Comparison of ENCODE assay signal across 8 cellular contexts in genomic region chr14:102795060-102795925, GRCh38. TPM values are rescaled to one million over a fixed set of nuclear protein-coding genes. Genes with fewer than 3 reads are reported as not detected.
DNase-seq lines count a peak whose midpoint lies in the region; ATAC-seq and TF ChIP-seq lines count a peak whose summit lies in the region.

No MANE protein-coding gene starts in this region.

- H3K27me3 ChIP-seq in SJSA1 (replicated peaks) = no peaks in the 10 kb centered on the region

- no peaks in the 10 kb centered on the region for H3K36me3 Mint-ChIP-seq in natural killer cell

- H3K27me3 Mint-ChIP-seq in natural killer cell (ENCODE audit: low read depth in 2 of 2) = no peaks in the 10 kb centered on the region

- peaks cover 30 to 38% of the 10 kb centered on the region in 2 donors for H3K4me1 Mint-ChIP-seq in natural killer cell

- in situ Hi-C loops in Caki2 (cut with HindIII; ENCODE audit: low pct_unique_long_range_greater_than_20kb, low sequenced_read_pairs) (no loop called here), G401 (cut with HindIII; ENCODE audit: low sequenced_read_pairs) (no loop called here)

- peaks cover 5% of the 10 kb centered on the region for H3K36me3 ChIP-seq in SJSA1

- H3K9me3 ChIP-seq in SJSA1 (replicated peaks) = no peaks in the 10 kb centered on the region

- peaks cover 35% of the 10 kb centered on the region for H3K4me1 ChIP-seq in SJSA1 (replicated peaks)

- peak overlapping the region; percentile 97 for H3K27ac ChIP-seq in SJSA1

- peak; percentile 25 for TF ChIP-seq CTCF in epithelial cell of esophagus (IDR thresholded peaks at IDR 0.05; ENCODE audit: insufficient read depth, low read depth, low read length, missing control alignments)
- TF ChIP-seq CTCF in natural killer cell (IDR thresholded peaks at IDR 0.05) = no peak

- no peak overlapping the region for H3K4me3 Mint-ChIP-seq in natural killer cell

- H3K9me3 Mint-ChIP-seq in natural killer cell = no peaks in the 10 kb centered on the region

- H3K4me3 ChIP-seq in SJSA1 (no peak overlapping the region), epithelial cell of esophagus (ENCODE audit: low read length) (no peak overlapping the region)

- DNase-seq in Caki2 (ENCODE audit: low read depth) (peak; percentile 48), HS-5 (ENCODE audit: low read depth) (peak; percentile 49), SJSA1 (ENCODE audit: low read depth in 1 of 2, low spot score in 2 of 2) (peak; percentile 70 to 77), epithelial cell of esophagus (ENCODE audit: low read depth) (peak; percentile 94), natural killer cell (no peak), HUDEP-2 (lab: John Stamatoyannopoulos, UW; ENCODE audit: unreplicated experiment in 76 of 76) (no peak), NCI-H82 (lab: John Stamatoyannopoulos, UW) (no peak), G401 (ENCODE audit: low spot score) (no peak)

- intact Hi-C loops in natural killer cell (cut with micrococcal nuclease) = loop anchor here (2.0 kb wide), 1 partner anchor 16 kb away; no protein-coding TSS in a partner anchor

- peak overlapping the region; percentile 76 to 82 for H3K27ac Mint-ChIP-seq in natural killer cell

- peak; percentile 89 to 95 (median 91) for ATAC-seq in natural killer cell

RNA-seq across cellular contexts. Expression of gene TRAF3, which starts 18.0 kb away (rescaled TPM):
- 4.4 and 13.2 TPM in 2 replicates for total RNA-seq in Caki2 (2014; rRNA removed; shearing (Covaris generic); ENCODE audit: low replicate concordance)
- total RNA-seq in SJSA1 (2014; rRNA removed; shearing (Covaris generic)) = 19.0 and 24.2 TPM in 2 replicates
- total RNA-seq in natural killer cell = 10 to 100 TPM; 21.0 to 31.6 (median 23.5) TPM
- total RNA-seq in G401 (2014; rRNA removed; shearing (Covaris generic)) = 21.0 and 45.5 TPM in 2 replicates

Comparison
In these comparisons a context has a peak if more than half of its experiments do, and no peak if none do; other contexts are left out.
1. DNase-seq: peak in Caki2 (single experiment), HS-5 (single experiment), SJSA1 (2 of 2) and epithelial cell of esophagus (single experiment); none in natural killer cell (single experiment), HUDEP-2 (0 of 76), NCI-H82 (single experiment) and G401 (single experiment).